ENCODE assay signal across 2 cellular contexts in the genomic region with DNA sequence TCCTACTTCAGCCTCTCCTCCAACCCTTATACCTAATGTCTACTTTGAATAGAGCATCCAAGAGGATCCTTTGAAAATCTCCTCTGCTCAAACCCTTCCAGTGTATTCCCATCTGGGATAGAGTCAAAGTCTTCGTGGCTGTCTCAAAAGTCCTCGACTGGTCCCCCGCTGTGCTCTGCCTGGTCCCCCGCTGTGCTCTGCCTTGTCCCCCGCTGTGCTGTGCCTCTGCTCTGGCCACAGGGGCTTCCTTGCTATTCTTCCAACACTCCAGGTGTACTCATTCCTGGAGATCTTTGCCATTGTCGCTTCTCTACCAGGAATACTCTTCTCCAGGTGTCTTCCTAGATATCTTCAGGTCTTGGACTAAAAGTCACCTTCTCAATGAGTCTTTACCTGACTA.
A peak's percentile ranks its signal among the peaks of the same experiment; 100 is the strongest.
TF ChIP-seq lines count a peak whose summit lies in the region.

No MANE protein-coding gene starts in this region.

TF ChIP-seq in HEK293, 187 proteins besides CTCF, POLR2A, EP300 and RAD21 (continued from another document):
- TF ChIP-seq ZNF704 (tag by site-specific recombination; IDR thresholded peaks at IDR 0.05) (no peak), OSR2 (tag by site-specific recombination; IDR thresholded peaks at IDR 0.05) (no peak), ZNF639 (tag by site-specific recombination; IDR thresholded peaks at IDR 0.05) (no peak), ZNF366 (tag by site-specific recombination; conservative IDR thresholded peaks at IDR 0.05) (no peak), KLF1 (tag by site-specific recombination; IDR thresholded peaks at IDR 0.05) (no peak), SCRT1 (tag by site-specific recombination; IDR thresholded peaks at IDR 0.05; ENCODE audit: borderline replicate concordance) (no peak), IKZF3 (tag by site-specific recombination; IDR thresholded peaks at IDR 0.05) (peak; percentile 45; the same call in 1 of the 2 replicates), ZNF148 (tag by site-specific recombination; IDR thresholded peaks at IDR 0.05; ENCODE audit: borderline replicate concordance) (no peak), ZNF221 (tag by site-specific recombination; IDR thresholded peaks at IDR 0.05; ENCODE audit: borderline replicate concordance) (no peak), GLI2 (tag by site-specific recombination; IDR thresholded peaks at IDR 0.05; ENCODE audit: borderline replicate concordance, low read depth) (no peak), ZNF791 (tag by site-specific recombination; IDR thresholded peaks at IDR 0.05) (no peak), BCL6B (tag by site-specific recombination; IDR thresholded peaks at IDR 0.05) (no peak), ZBTB8A (tag by site-specific recombination; IDR thresholded peaks at IDR 0.05) (no peak), EGR2 (tag by site-specific recombination; IDR thresholded peaks at IDR 0.05; ENCODE audit: low read depth) (no peak), ZNF596 (tag by site-specific recombination; IDR thresholded peaks at IDR 0.05) (0 out of 2 replicates have a peak, but pooled peaks have one; percentile 6), ZBTB48 (tag by site-specific recombination; IDR thresholded peaks at IDR 0.05) (no peak), GLIS1 (tag by site-specific recombination; IDR thresholded peaks at IDR 0.05) (peak; percentile 95), HOXC10 (CRISPR knock-in tag; IDR thresholded peaks at IDR 0.05) (no peak), ZNF2 (tag by site-specific recombination; IDR thresholded peaks at IDR 0.05) (no peak)

TF ChIP-seq in WTC11, 78 proteins besides CTCF, POLR2A, EP300 and RAD21 (continued from another document):
- TF ChIP-seq PRRX2 (CRISPR knock-in tag; IDR thresholded peaks at IDR 0.05) (0 out of 2 replicates have a peak, but pooled peaks have one; percentile 34), RELA (CRISPR knock-in tag; IDR thresholded peaks at IDR 0.05; ENCODE audit: borderline replicate concordance) (no peak), ZNF416 (CRISPR knock-in tag; IDR thresholded peaks at IDR 0.05) (no peak), IRF1 (CRISPR knock-in tag; IDR thresholded peaks at IDR 0.05) (no peak), USF1 (CRISPR knock-in tag; IDR thresholded peaks at IDR 0.05) (no peak), ELF4 (CRISPR knock-in tag; IDR thresholded peaks at IDR 0.05; ENCODE audit: low read depth) (no peak), ZNF121 (CRISPR knock-in tag; IDR thresholded peaks at IDR 0.05) (no peak), GABPB1 (CRISPR knock-in tag; IDR thresholded peaks at IDR 0.05) (no peak), ZSCAN18 (CRISPR knock-in tag; IDR thresholded peaks at IDR 0.05) (peak; percentile 79; the same call in 1 of the 2 replicates), ZNF263 (CRISPR knock-in tag; IDR thresholded peaks at IDR 0.05; ENCODE audit: low read depth) (no peak), NR3C1 (CRISPR knock-in tag; conservative IDR thresholded peaks at IDR 0.05; ENCODE audit: low read depth) (no peak), FOXJ3 (CRISPR knock-in tag; IDR thresholded peaks at IDR 0.05; ENCODE audit: borderline replicate concordance) (no peak), SMAD3 (CRISPR knock-in tag; IDR thresholded peaks at IDR 0.05; ENCODE audit: borderline replicate concordance) (no peak), NFATC4 (CRISPR knock-in tag; IDR thresholded peaks at IDR 0.05) (no peak), ZNF281 (CRISPR knock-in tag; IDR thresholded peaks at IDR 0.05) (no peak)
- TF ChIP-seq, protein P1, sequence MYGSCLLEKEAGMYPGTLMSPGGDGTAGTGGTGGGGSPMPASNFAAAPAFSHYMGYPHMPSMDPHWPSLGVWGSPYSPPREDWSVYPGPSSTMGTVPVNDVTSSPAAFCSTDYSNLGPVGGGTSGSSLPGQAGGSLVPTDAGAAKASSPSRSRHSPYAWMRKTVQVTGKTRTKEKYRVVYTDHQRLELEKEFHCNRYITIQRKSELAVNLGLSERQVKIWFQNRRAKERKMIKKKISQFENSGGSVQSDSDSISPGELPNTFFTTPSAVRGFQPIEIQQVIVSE (CRISPR knock-in tag; IDR thresholded peaks at IDR 0.05; ENCODE audit: borderline replicate concordance): no peak
- TF ChIP-seq, protein P2, sequence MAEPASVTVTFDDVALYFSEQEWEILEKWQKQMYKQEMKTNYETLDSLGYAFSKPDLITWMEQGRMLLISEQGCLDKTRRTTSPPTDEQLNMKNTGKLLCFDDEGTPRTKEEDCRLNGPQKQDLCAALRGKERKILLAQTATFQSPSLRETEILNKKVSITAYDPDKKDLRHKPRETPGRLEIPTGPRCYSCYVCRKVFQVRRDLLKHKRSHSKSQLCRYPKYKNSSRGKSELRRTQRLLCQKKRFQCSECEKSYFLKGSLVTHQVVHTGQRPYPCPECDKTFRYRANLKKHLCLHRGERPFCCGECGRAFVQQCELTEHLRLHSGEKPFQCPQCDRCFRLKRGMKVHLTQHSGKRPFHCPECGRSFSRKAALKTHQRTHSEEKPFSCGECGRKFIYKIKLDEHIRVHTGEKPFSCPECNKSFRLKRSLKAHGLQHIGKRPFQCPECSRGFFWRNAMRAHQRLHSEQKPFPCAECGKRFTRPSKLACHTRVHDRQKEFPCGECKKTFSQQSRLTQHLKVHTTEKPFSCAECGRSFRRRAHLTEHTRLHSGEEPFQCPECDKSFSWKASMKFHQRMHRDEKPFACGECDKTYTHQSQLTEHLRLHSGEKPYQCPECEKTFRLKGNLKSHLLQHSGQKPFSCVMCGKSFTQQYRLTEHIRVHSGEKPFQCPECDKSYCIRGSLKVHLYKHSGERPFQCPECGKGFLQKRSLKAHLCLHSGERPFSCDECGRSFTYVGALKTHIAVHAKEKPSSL (CRISPR knock-in tag; conservative IDR thresholded peaks at IDR 0.05): no peak
- TF ChIP-seq, protein P3, sequence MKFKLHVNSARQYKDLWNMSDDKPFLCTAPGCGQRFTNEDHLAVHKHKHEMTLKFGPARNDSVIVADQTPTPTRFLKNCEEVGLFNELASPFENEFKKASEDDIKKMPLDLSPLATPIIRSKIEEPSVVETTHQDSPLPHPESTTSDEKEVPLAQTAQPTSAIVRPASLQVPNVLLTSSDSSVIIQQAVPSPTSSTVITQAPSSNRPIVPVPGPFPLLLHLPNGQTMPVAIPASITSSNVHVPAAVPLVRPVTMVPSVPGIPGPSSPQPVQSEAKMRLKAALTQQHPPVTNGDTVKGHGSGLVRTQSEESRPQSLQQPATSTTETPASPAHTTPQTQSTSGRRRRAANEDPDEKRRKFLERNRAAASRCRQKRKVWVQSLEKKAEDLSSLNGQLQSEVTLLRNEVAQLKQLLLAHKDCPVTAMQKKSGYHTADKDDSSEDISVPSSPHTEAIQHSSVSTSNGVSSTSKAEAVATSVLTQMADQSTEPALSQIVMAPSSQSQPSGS (CRISPR knock-in tag; IDR thresholded peaks at IDR 0.05; ENCODE audit: borderline replicate concordance, low read depth): no peak
TF ChIP-seq in WTC11: peak in this region for 4.
